Comparison of ENCODE assay signal across 9 cellular contexts in genomic region chr15:50181983-50182232, GRCh38. TPM values are rescaled to one million over a fixed set of nuclear protein-coding genes. Genes with fewer than 3 reads are reported as not detected.
DNase-seq lines count a peak whose midpoint lies in the region; ATAC-seq, FAIRE-seq and TF ChIP-seq lines count a peak whose summit lies in the region.
"Had no signal": no experiment of that assay in that cellular context is flagged by ENCODE, and none has a peak within 500 bp of the region (broad histone marks: within the 10 kb centered on the region; RNA-seq: fewer than 3 reads in every experiment).

SLC27A2 (plus strand) TSS chr15:50182196; CDS start chr15:50182428, 232 bp downstream.

- DNase-seq in activated naive CD4-positive, alpha-beta T cell treated with anti-CD3 and anti-CD28 coated beads, Interleukin-2, amount 50 U/mL, for 16 hours: no peak
- DNase-seq in SK-N-SH (peak; percentile 86), esophagus squamous epithelium (lab: John Stamatoyannopoulos, UW) (no peak), ureter (ENCODE audit: low spot score) (no peak), GM12892 (ENCODE audit: insufficient read length) (no peak)

- 5% methylated on average over 8 of the region's 18 CpGs for WGBS in SK-N-SH (ENCODE audit: low lambda C conversion rate)
- no CpG with 5 or more reads among the region's 18 CpGs for WGBS in esophagus squamous epithelium, 2 donors

- peak within 1 kb of the TSS; percentile 59 for H3K27ac Mint-ChIP-seq in activated naive CD4-positive, alpha-beta T cell treated with anti-CD3 and anti-CD28 coated beads, Interleukin-2, amount 50 U/mL, for 24 hours

- H3K27me3 ChIP-seq in SK-N-SH (ENCODE audit: insufficient read depth) (no peaks in the 10 kb centered on the region; the same call in 1 of the 2 replicates), esophagus squamous epithelium (peaks cover 0 to 41% (median 0%) of the 10 kb centered on the region in 4 donors), neuron (ENCODE audit: insufficient read depth, low read length) (peaks cover 49% of the 10 kb centered on the region)

- H3K9ac ChIP-seq in SK-N-SH: no peak within 1 kb of the TSS

- no peaks in the 10 kb centered on the region for H3F3A ChIP-seq in SK-N-SH (replicated peaks; ENCODE audit: insufficient read depth)

- no peaks in the 10 kb centered on the region for H3K9me2 ChIP-seq in SK-N-SH

- H3K36me3 ChIP-seq in SK-N-SH (replicated peaks in 1 of 2; ENCODE audit: control insufficient read depth in 1 of 2, insufficient read depth in 2 of 2, low read length in 1 of 2) (no peaks in the 10 kb centered on the region), esophagus squamous epithelium (no peaks in the 10 kb centered on the region), neuron (ENCODE audit: insufficient read depth, low read length) (no peaks in the 10 kb centered on the region)

- H3K36me3 Mint-ChIP-seq in activated naive CD4-positive, alpha-beta T cell treated with anti-CD3 and anti-CD28 coated beads, Interleukin-2, amount 50 U/mL, for 24 hours: no peaks in the 10 kb centered on the region

- CTCF ChIA-PET in SK-N-SH (lab: Yijun Ruan, JAX): interaction anchor here (1.0 to 2.8 kb wide), 4 partner anchors 17 to 139 kb away, joined by 3 to 16 read pairs (median 4); no protein-coding TSS in a partner anchor

- no peaks in the 10 kb centered on the region for H3K9me3 Mint-ChIP-seq in activated naive CD4-positive, alpha-beta T cell treated with anti-CD3 and anti-CD28 coated beads, Interleukin-2, amount 50 U/mL, for 24 hours

- H3K9me3 ChIP-seq in SK-N-SH (no peaks in the 10 kb centered on the region), esophagus squamous epithelium (no peaks in the 10 kb centered on the region), neuron (ENCODE audit: low read length) (no peaks in the 10 kb centered on the region)

- peak within 1 kb of the TSS; percentile 56 to 58 for H3K4me3 ChIP-seq in SK-N-SH (ENCODE audit: low read depth in 2 of 2, low read length in 1 of 2)
- H3K4me3 ChIP-seq in esophagus squamous epithelium: peak within 1 kb of the TSS; percentile 53 to 74 (median 66)
- peak within 1 kb of the TSS; percentile 53 for H3K4me3 ChIP-seq in neuron (ENCODE audit: low read length)

- TF ChIP-seq RAD21 in SK-N-SH (IDR thresholded peaks at IDR 0.05; ENCODE audit: low read length): no peak; the same call in 1 of the 2 replicates

- intact Hi-C loops in esophagus squamous epithelium (cut with DNase I): no loop called here

- POLR2A ChIA-PET in SK-N-SH (lab: Yijun Ruan, JAX): interaction anchor here (1.1 kb wide), 1 partner anchor 174 kb away, joined by 4 read pairs; no protein-coding TSS in a partner anchor

- TF ChIP-seq POLR2A in esophagus squamous epithelium (IDR thresholded peaks at IDR 0.05) (no peak), GM12892 (IDR thresholded peaks at IDR 0.05; ENCODE audit: low read depth, low read length) (no peak)

- FAIRE-seq in GM12892 (lab: Jason Lieb, UNC): no peak
- FAIRE-seq: islet of Langerhans had no signal

- peak; percentile 42 for ATAC-seq in HG03066 (IDR thresholded peaks at IDR 0.05; ENCODE audit: low read depth, unreplicated experiment)

- H3K27me3 Mint-ChIP-seq in activated naive CD4-positive, alpha-beta T cell treated with anti-CD3 and anti-CD28 coated beads, Interleukin-2, amount 50 U/mL, for 24 hours: peaks cover 24% of the 10 kb centered on the region

- H3K4me1 Mint-ChIP-seq in activated naive CD4-positive, alpha-beta T cell treated with anti-CD3 and anti-CD28 coated beads, Interleukin-2, amount 50 U/mL, for 24 hours: peaks cover 21% of the 10 kb centered on the region

- H3K4me3 Mint-ChIP-seq in activated naive CD4-positive, alpha-beta T cell treated with anti-CD3 and anti-CD28 coated beads, Interleukin-2, amount 50 U/mL, for 24 hours: peak within 1 kb of the TSS; percentile 90

- TF ChIP-seq CTCF in SK-N-SH (IDR thresholded peaks at IDR 0.05) (peak; percentile 36), esophagus squamous epithelium (IDR thresholded peaks at IDR 0.05) (peak in 5 of 6 experiments; percentile 23 to 43 (median 37))

- H3K27ac ChIP-seq in SK-N-SH (ENCODE audit: low read depth in 2 of 2, low read length in 1 of 2) (no peak within 1 kb of the TSS), esophagus squamous epithelium (no peak within 1 kb of the TSS)

- peak within 1 kb of the TSS; percentile 84 for H3K4me2 ChIP-seq in SK-N-SH

- TF ChIP-seq EP300 in SK-N-SH (IDR thresholded peaks at IDR 0.05; ENCODE audit: borderline replicate concordance in 1 of 2, low read depth in 1 of 2, low read length in 1 of 2): no peak

- no peaks in the 10 kb centered on the region for H3K79me2 ChIP-seq in SK-N-SH (ENCODE audit: insufficient read depth)

- H3K4me1 ChIP-seq in SK-N-SH (ENCODE audit: control insufficient read depth in 1 of 2, insufficient read depth in 2 of 2, low read depth in 1 of 2, low read length in 1 of 2): peaks cover 0 to 8% of the 10 kb centered on the region in 2 experiments; a peak in 1 of 4 replicates
- peaks cover 0 to 28% (median 4%) of the 10 kb centered on the region in 3 donors for H3K4me1 ChIP-seq in esophagus squamous epithelium
- peaks cover 6% of the 10 kb centered on the region for H3K4me1 ChIP-seq in neuron (ENCODE audit: insufficient read depth, low read length)

- H4K20me1 ChIP-seq in SK-N-SH (ENCODE audit: insufficient read depth): no peaks in the 10 kb centered on the region

- H2AFZ ChIP-seq in SK-N-SH (ENCODE audit: low read depth): peak within 1 kb of the TSS; percentile 56; the same call in 1 of the 2 replicates
- peak within 1 kb of the TSS; percentile 97 for H2AFZ ChIP-seq in neuron (ENCODE audit: low read depth, low read length)

TF ChIP-seq in SK-N-SH, 30 proteins besides CTCF, POLR2A, EP300 and RAD21:
- TF ChIP-seq SMC3 (IDR thresholded peaks at IDR 0.05; ENCODE audit: low read depth, low read length) (peak; percentile 21; the same call in 1 of the 2 replicates), NFIC (IDR thresholded peaks at IDR 0.05; ENCODE audit: borderline replicate concordance) (no peak)

RNA-seq across cellular contexts. Expression of gene SLC27A2, which starts in this region (rescaled TPM):
- polyA plus RNA-seq in SK-N-SH (2012; rRNA removed): 0.49 and 0.65 TPM in 2 replicates
- polyA plus RNA-seq in SK-N-SH (2012; cell fraction: cytosol; rRNA removed): 0.35 and 0.42 TPM in 2 replicates
- 0.18 and 0.57 TPM in 2 replicates for polyA plus RNA-seq in SK-N-SH (2012; cell fraction: nucleus; rRNA removed)
- total RNA-seq in esophagus squamous epithelium (1 to 10 TPM; 2.2 to 9.4 (median 3.8) TPM), ureter (8.1 TPM)
- not detected for polyA plus RNA-seq in GM12892 (2012; ENCODE audit: missing spikeins)

Comparison
In these comparisons a context has a peak if more than half of its experiments do, and no peak if none do; other contexts are left out.
1. Peak in DNase-seq, H3K4me3 ChIP-seq and H3K4me2 ChIP-seq in SK-N-SH; RNA of the gene not detected or under 1 TPM.